Comparison of ENCODE assay signal across 8 cellular contexts in genomic region chr22:30635273-30636225, GRCh38. TPM values are rescaled to one million over a fixed set of nuclear protein-coding genes. Genes with fewer than 3 reads are reported as not detected.
DNase-seq lines count a peak whose midpoint lies in the region; ATAC-seq and TF ChIP-seq lines count a peak whose summit lies in the region.

SLC35E4 (plus strand) TSS chr22:30635781; CDS start chr22:30636451, 670 bp downstream.

- H3K4me1 Mint-ChIP-seq in activated T-cell treated with anti-CD3 and anti-CD28 coated beads, Interleukin-2, amount 50 U/mL, for 24 hours (ENCODE audit: low read depth): peaks cover 31% of the 10 kb centered on the region

- TF ChIP-seq CTCF in OCI-LY7 (conservative IDR thresholded peaks at IDR 0.05; ENCODE audit: low read length): no peak

- intact Hi-C loops in OCI-LY7 (cut with micrococcal nuclease; ENCODE audit: unreplicated experiment): loop anchor here (1.0 to 10.0 kb wide), 2 partner anchors 120 to 449 kb away; partner anchors contain the start of gene SMTN

- POLR2A ChIA-PET in OCI-LY7 (lab: Charles Lee): interaction anchor here (0.6 to 0.9 kb wide), 3 partner anchors 48 to 119 kb away, joined by 3 to 7 read pairs (median 5); no protein-coding TSS in a partner anchor

- 4% methylated on average over 75 of the region's 75 CpGs for WGBS in HUES64
- 1% methylated on average over 69 to 75 of the region's 75 CpGs for WGBS in esophagus, 2 donors

- H3K9me2 ChIP-seq in OCI-LY7 (ENCODE audit: insufficient read depth, low read length): no peaks in the 10 kb centered on the region

- DNase-seq in D341Med (ENCODE audit: low spot score): peak; percentile 97
- peak; percentile 91 for DNase-seq in OCI-LY7 (ENCODE audit: low spot score)
- peak; percentile 98 for DNase-seq in activated T-cell treated with anti-CD3 and anti-CD28 coated beads, Interleukin-2, amount 50 U/mL, for 24 hours
- peak; percentile 95 for DNase-seq in stimulated activated CD8-positive, alpha-beta memory T cell treated with anti-CD3 and anti-CD28 coated beads, Interleukin-7, amount 100 ng/mL, for 24 hours (ENCODE audit: low read depth)

- peak within 1 kb of the TSS; percentile 86 for H3K4me3 Mint-ChIP-seq in activated T-cell treated with anti-CD3 and anti-CD28 coated beads, Interleukin-2, amount 50 U/mL, for 24 hours

- peaks cover 4% of the 10 kb centered on the region for H3K9me3 Mint-ChIP-seq in activated T-cell treated with anti-CD3 and anti-CD28 coated beads, Interleukin-2, amount 50 U/mL, for 24 hours

- CTCF ChIA-PET in OCI-LY7 (lab: Charles Lee; ENCODE audit: unreplicated experiment): interaction anchor here (0.6 to 1.1 kb wide), 5 partner anchors 31 to 169 kb away, joined by 3 to 4 read pairs (median 3); no protein-coding TSS in a partner anchor

- no peaks in the 10 kb centered on the region for H4K20me1 ChIP-seq in OCI-LY7 (ENCODE audit: insufficient read depth, low read length)

- H3K4me3 ChIP-seq in HUES64 (ENCODE audit: low read length) (peak within 1 kb of the TSS; percentile 67), OCI-LY7 (ENCODE audit: low read depth, low read length, poor library complexity, severe bottlenecking) (peak within 1 kb of the TSS; percentile 74), esophagus (ENCODE audit: low read depth in 1 of 2, low read length in 2 of 2) (peak within 1 kb of the TSS; percentile 57 to 61), muscle layer of duodenum (ENCODE audit: low read depth in 1 of 2, low read length in 2 of 2) (peak within 1 kb of the TSS; percentile 74 to 79)

- H3K27ac Mint-ChIP-seq in activated T-cell treated with anti-CD3 and anti-CD28 coated beads, Interleukin-2, amount 50 U/mL, for 24 hours: peak within 1 kb of the TSS; percentile 93

- H3K36me3 ChIP-seq in HUES64 (ENCODE audit: insufficient read depth, low read length): no peaks in the 10 kb centered on the region
- H3K36me3 ChIP-seq in OCI-LY7 (ENCODE audit: insufficient read depth, low read length): no peaks in the 10 kb centered on the region; the same call in 1 of the 2 replicates
- no peaks in the 10 kb centered on the region for H3K36me3 ChIP-seq in esophagus (ENCODE audit: control insufficient read depth in 2 of 2, insufficient read depth in 2 of 2, low read length in 1 of 2)
- H3K36me3 ChIP-seq in muscle layer of duodenum (ENCODE audit: control insufficient read depth in 1 of 2, insufficient read depth in 2 of 2, low read length in 2 of 2): no peaks in the 10 kb centered on the region

- H3K4me1 ChIP-seq in HUES64 (ENCODE audit: insufficient read depth, low read length) (peaks cover 4% of the 10 kb centered on the region), OCI-LY7 (ENCODE audit: insufficient read depth, low read length, poor library complexity, severe bottlenecking) (peaks cover 16% of the 10 kb centered on the region), esophagus (ENCODE audit: control insufficient read depth in 2 of 2, insufficient read depth in 2 of 2, low read length in 1 of 2) (peaks cover 7 to 11% of the 10 kb centered on the region in 2 donors), muscle layer of duodenum (ENCODE audit: control insufficient read depth in 1 of 2, insufficient read depth in 2 of 2, low read length in 2 of 2) (peaks cover 0 to 29% of the 10 kb centered on the region in 2 donors)

- H3K9me3 ChIP-seq in HUES64 (ENCODE audit: insufficient read depth, low read depth, low read length): no peaks in the 10 kb centered on the region
- H3K9me3 ChIP-seq in OCI-LY7 (ENCODE audit: low read length): no peaks in the 10 kb centered on the region
- H3K9me3 ChIP-seq in esophagus (ENCODE audit: control insufficient read depth in 2 of 2, insufficient read depth in 1 of 2, low read depth in 1 of 2, low read length in 1 of 2): no peaks in the 10 kb centered on the region
- H3K9me3 ChIP-seq in muscle layer of duodenum (ENCODE audit: control insufficient read depth in 1 of 2, low read length in 2 of 2): no peaks in the 10 kb centered on the region

- peak within 1 kb of the TSS; percentile 93 for H3K4me2 ChIP-seq in OCI-LY7 (ENCODE audit: low read length)

- no peaks in the 10 kb centered on the region for H3K79me2 ChIP-seq in OCI-LY7 (ENCODE audit: insufficient read depth, low read depth, low read length)

- H3K27me3 Mint-ChIP-seq in activated T-cell treated with anti-CD3 and anti-CD28 coated beads, Interleukin-2, amount 50 U/mL, for 24 hours: no peaks in the 10 kb centered on the region

- H3K27ac ChIP-seq in HUES64 (ENCODE audit: low read depth, low read length) (no peak within 1 kb of the TSS), OCI-LY7 (ENCODE audit: low read depth, low read length, poor library complexity, severe bottlenecking) (peak within 1 kb of the TSS; percentile 32), esophagus (ENCODE audit: low read depth in 2 of 2, low read length in 1 of 2) (peak within 1 kb of the TSS; percentile 83 to 86), muscle layer of duodenum (ENCODE audit: low read length) (peak within 1 kb of the TSS; percentile 83)

- no TSS peak for BruUV-seq in OCI-LY7 (replicated peaks; lab: Mats Ljungman, UMichigan)

- peaks cover 24% of the 10 kb centered on the region for H3K36me3 Mint-ChIP-seq in activated T-cell treated with anti-CD3 and anti-CD28 coated beads, Interleukin-2, amount 50 U/mL, for 24 hours (ENCODE audit: low read depth)

- peak within 1 kb of the TSS; percentile 95 for H2AFZ ChIP-seq in OCI-LY7 (ENCODE audit: low read length)

- ATAC-seq in GM21423 (IDR thresholded peaks at IDR 0.05; ENCODE audit: unreplicated experiment): peak; percentile 65

- peak within 1 kb of the TSS; percentile 64 for H3K9ac ChIP-seq in HUES64 (ENCODE audit: low read depth, low read length)

- H3K27me3 ChIP-seq in HUES64 (ENCODE audit: insufficient read depth, low read length) (peaks cover 8% of the 10 kb centered on the region), esophagus (ENCODE audit: control insufficient read depth in 1 of 2, insufficient read depth in 2 of 2, low read length in 2 of 2) (no peaks in the 10 kb centered on the region), muscle layer of duodenum (ENCODE audit: low read depth, low read length) (no peaks in the 10 kb centered on the region)

RNA-seq across cellular contexts. Expression of gene SLC35E4, which starts in this region (rescaled TPM):
- 3.3 TPM for polyA plus RNA-seq in HUES64 (2013, experiment 1 of 2)
- polyA plus RNA-seq in HUES64 (2013, experiment 2 of 2): 2.6 TPM
- 3.0 and 4.0 TPM in 2 replicates for total RNA-seq in OCI-LY7 (2014; rRNA removed; shearing (Covaris generic))
- 2.3 and 3.0 TPM in 2 replicates for total RNA-seq in OCI-LY7 (2022)
- polyA plus RNA-seq in esophagus: 1 to 10 TPM; 1.7 to 3.1 TPM
